Comparison of ENCODE assay signal across 15 cellular contexts in genomic region chr5:135262364-135262763, GRCh38.
DNase-seq lines count a peak whose midpoint lies in the region; ATAC-seq and TF ChIP-seq lines count a peak whose summit lies in the region.
"Had no signal": no experiment of that assay in that cellular context is flagged by ENCODE, and none has a peak within 500 bp of the region (broad histone marks: within the 10 kb centered on the region; RNA-seq: fewer than 3 reads in every experiment).

No MANE protein-coding gene starts in this region.

- intact Hi-C loops in activated CD4-positive, alpha-beta T cell treated with anti-CD3 and anti-CD28 coated beads, Interleukin-2, amount 10 ng/mL, durations not matched to agents 24 days and 14 days (cut with micrococcal nuclease): no loop called here

- H3K36me3 Mint-ChIP-seq in activated CD4-positive, alpha-beta T cell treated with anti-CD3 and anti-CD28 coated beads, Interleukin-2, amount 10 ng/mL, durations not matched to agents 24 days and 14 days (ENCODE audit: low read depth): no peaks in the 10 kb centered on the region
- H3K36me3 Mint-ChIP-seq: CD8-positive, alpha-beta memory T cell had no signal

- H3K9me3 ChIP-seq in HEK293 (ENCODE audit: control insufficient read depth, insufficient read depth, low read depth, low read length) (no peaks in the 10 kb centered on the region), RWPE2 (ENCODE audit: severe bottlenecking) (no peaks in the 10 kb centered on the region), skeletal muscle tissue (ENCODE audit: control insufficient read depth in 3 of 3, low read length in 3 of 3) (no peaks in the 10 kb centered on the region), SJCRH30 (replicated peaks) (peaks cover 21% of the 10 kb centered on the region)

- CTCF ChIA-PET in HEK293 (lab: Yijun Ruan, JAX): no interaction called here

- POLR2A ChIA-PET in HEK293 (lab: Yijun Ruan, JAX): no interaction called here

- H3K4me1 ChIP-seq in HEK293 (ENCODE audit: control insufficient read depth, insufficient read depth, low read length): no peaks in the 10 kb centered on the region
- H3K4me1 ChIP-seq in RWPE2 (ENCODE audit: insufficient read depth, poor library complexity, severe bottlenecking): no peaks in the 10 kb centered on the region
- peaks cover 0 to 23% (median 4%) of the 10 kb centered on the region in 3 donors for H3K4me1 ChIP-seq in skeletal muscle tissue (ENCODE audit: control insufficient read depth in 3 of 3, insufficient read depth in 3 of 3, low read length in 3 of 3)
- peaks cover 23% of the 10 kb centered on the region for H3K4me1 ChIP-seq in SJCRH30

- H3K9me3 Mint-ChIP-seq in activated CD4-positive, alpha-beta T cell treated with anti-CD3 and anti-CD28 coated beads, Interleukin-2, amount 10 ng/mL, durations not matched to agents 24 days and 14 days: peaks cover 3% of the 10 kb centered on the region
- peaks cover 12 to 14% of the 10 kb centered on the region in 2 donors for H3K9me3 Mint-ChIP-seq in stimulated activated naive CD8-positive, alpha-beta T cell treated with anti-CD3 and anti-CD28 coated beads, Interleukin-15, amount 100 ng/mL, for 72 hours

- H3K4me3 ChIP-seq in HEK293 (ENCODE audit: low read depth, low read length): no peak overlapping the region
- H3K4me3 ChIP-seq in RWPE2 (ENCODE audit: severe bottlenecking): no peak overlapping the region
- no peak overlapping the region for H3K4me3 ChIP-seq in skeletal muscle tissue (ENCODE audit: low read length in 3 of 3)
- H3K4me3 ChIP-seq in SJCRH30: no peak overlapping the region
- H3K4me3 ChIP-seq: BLaER1 had no signal

- H3K4me1 Mint-ChIP-seq in activated CD4-positive, alpha-beta T cell treated with anti-CD3 and anti-CD28 coated beads, Interleukin-2, amount 10 ng/mL, durations not matched to agents 24 days and 14 days: no peaks in the 10 kb centered on the region
- H3K4me1 Mint-ChIP-seq in stimulated activated naive CD8-positive, alpha-beta T cell treated with anti-CD3 and anti-CD28 coated beads, Interleukin-15, amount 100 ng/mL, for 72 hours: no peaks in the 10 kb centered on the region
- H3K4me1 Mint-ChIP-seq: CD8-positive, alpha-beta memory T cell had no signal

- ATAC-seq in RWPE2 (ENCODE audit: low read depth) (0 out of 3 replicates have a peak, but pooled peaks have one; percentile 19), HG03432 (IDR thresholded peaks at IDR 0.05; ENCODE audit: unreplicated experiment) (no peak)
- ATAC-seq in stimulated activated naive CD8-positive, alpha-beta T cell treated with anti-CD3 and anti-CD28 coated beads, Interleukin-15, amount 100 ng/mL, for 72 hours: no peak

- DNase-seq in activated CD4-positive, alpha-beta T cell treated with anti-CD3 and anti-CD28 coated beads, Interleukin-2, amount 10 ng/mL, durations not matched to agents 24 days and 14 days: peak; percentile 17
- no peak for DNase-seq in activated CD4-positive, alpha-beta T cell treated with anti-CD3 and anti-CD28 coated beads, Interleukin-2, amount 50 U/mL, for 48 hours
- DNase-seq in RWPE2 (ENCODE audit: low spot score) (no peak), SJCRH30 (no peak)
- no peak for DNase-seq in stimulated activated naive CD8-positive, alpha-beta T cell treated with anti-CD3 and anti-CD28 coated beads, Interleukin-15, amount 100 ng/mL, for 72 hours
- DNase-seq: AML-193; CD8-positive, alpha-beta memory T cell; DMS79; EL; GDM1 had no signal

- H3K27me3 ChIP-seq in RWPE2 (ENCODE audit: insufficient read depth, poor library complexity, severe bottlenecking): no peaks in the 10 kb centered on the region
- H3K27me3 ChIP-seq in skeletal muscle tissue (ENCODE audit: control insufficient read depth in 3 of 3, insufficient read depth in 3 of 3, low read length in 3 of 3): no peaks in the 10 kb centered on the region
- H3K27me3 ChIP-seq in SJCRH30: no peaks in the 10 kb centered on the region
- H3K27me3 ChIP-seq: BLaER1 had no signal

- H3K27me3 Mint-ChIP-seq in activated CD4-positive, alpha-beta T cell treated with anti-CD3 and anti-CD28 coated beads, Interleukin-2, amount 10 ng/mL, durations not matched to agents 24 days and 14 days: peaks cover 32% of the 10 kb centered on the region
- H3K27me3 Mint-ChIP-seq in stimulated activated naive CD8-positive, alpha-beta T cell treated with anti-CD3 and anti-CD28 coated beads, Interleukin-15, amount 100 ng/mL, for 72 hours: peaks cover 9% of the 10 kb centered on the region

- no peak overlapping the region for H3K27ac ChIP-seq in HEK293 (ENCODE audit: extremely low read depth, low read depth, low read length)
- no peak overlapping the region for H3K27ac ChIP-seq in RWPE2 (ENCODE audit: poor library complexity, severe bottlenecking)
- H3K27ac ChIP-seq in skeletal muscle tissue (ENCODE audit: low read depth, low read length): peak overlapping the region; percentile 83
- no peak overlapping the region for H3K27ac ChIP-seq in SJCRH30
- H3K27ac ChIP-seq: 22Rv1, BLaER1 had no signal

- TF ChIP-seq CTCF in HEK293 (tag by site-specific recombination; IDR thresholded peaks at IDR 0.05) (no peak), RWPE2 (IDR thresholded peaks at IDR 0.05; ENCODE audit: poor library complexity, severe bottlenecking) (no peak)

- no peak overlapping the region for H3K4me3 Mint-ChIP-seq in activated CD4-positive, alpha-beta T cell treated with anti-CD3 and anti-CD28 coated beads, Interleukin-2, amount 10 ng/mL, durations not matched to agents 24 days and 14 days
- no peak overlapping the region for H3K4me3 Mint-ChIP-seq in stimulated activated naive CD8-positive, alpha-beta T cell treated with anti-CD3 and anti-CD28 coated beads, Interleukin-15, amount 100 ng/mL, for 72 hours
- H3K4me3 Mint-ChIP-seq: CD8-positive, alpha-beta memory T cell had no signal

- H3K36me3 ChIP-seq in HEK293 (ENCODE audit: control insufficient read depth in 2 of 2, insufficient read depth in 1 of 2, low read length in 2 of 2) (no peaks in the 10 kb centered on the region), RWPE2 (ENCODE audit: low read depth) (no peaks in the 10 kb centered on the region), skeletal muscle tissue (ENCODE audit: control insufficient read depth in 3 of 3, insufficient read depth in 3 of 3, low read length in 3 of 3) (no peaks in the 10 kb centered on the region), SJCRH30 (no peaks in the 10 kb centered on the region)
- H3K36me3 ChIP-seq: BLaER1 had no signal

- no peak overlapping the region for H3K9ac ChIP-seq in skeletal muscle tissue (ENCODE audit: low read depth in 1 of 3, low read length in 3 of 3)
- H3K9ac ChIP-seq: BLaER1 had no signal

- H3K27ac Mint-ChIP-seq in activated CD4-positive, alpha-beta T cell treated with anti-CD3 and anti-CD28 coated beads, Interleukin-2, amount 10 ng/mL, durations not matched to agents 24 days and 14 days: no peak overlapping the region
- no peak overlapping the region for H3K27ac Mint-ChIP-seq in stimulated activated naive CD8-positive, alpha-beta T cell treated with anti-CD3 and anti-CD28 coated beads, Interleukin-15, amount 100 ng/mL, for 72 hours
- H3K27ac Mint-ChIP-seq: CD8-positive, alpha-beta memory T cell had no signal

TF ChIP-seq in HEK293, 187 proteins besides CTCF, POLR2A, EP300 and RAD21:
- TF ChIP-seq SETDB1 (IDR thresholded peaks at IDR 0.05; ENCODE audit: insufficient read length, low read length) (peak; percentile 1), ZNF518A (tag by site-specific recombination; conservative IDR thresholded peaks at IDR 0.05; ENCODE audit: low read depth) (no peak)
